Comparison of ENCODE assay signal across 1 cellular context in genomic region chr10:63520463-63521388, GRCh38.
A peak's percentile ranks its signal among the peaks of the same experiment; 100 is the strongest.
TF ChIP-seq lines count a peak whose summit lies in the region.

No MANE protein-coding gene starts in this region.

TF ChIP-seq in K562, 482 proteins besides CTCF, POLR2A, EP300 and RAD21 (continued from another document and continues in another):
- 0 out of 2 replicates have a peak, but pooled peaks have one; percentile 40 for TF ChIP-seq ZBTB40 (IDR thresholded peaks at IDR 0.05)
- no peak for TF ChIP-seq ZBTB40 (CRISPR knock-in tag; IDR thresholded peaks at IDR 0.05)
- TF ChIP-seq NFE2L1 (tag; IDR thresholded peaks at IDR 0.05; ENCODE audit: borderline replicate concordance, low read depth) = no peak
- TF ChIP-seq MYC (IDR thresholded peaks at IDR 0.05; ENCODE audit: low read depth, low read length) = peak; percentile 41; the same call in 1 of the 2 replicates
- 0 out of 2 replicates have a peak, but pooled peaks have one; percentile 25 for TF ChIP-seq MYC (CRISPR knock-in tag; IDR thresholded peaks at IDR 0.05; ENCODE audit: borderline replicate concordance, low read depth)
- TF ChIP-seq HDAC6 (IDR thresholded peaks at IDR 0.05; ENCODE audit: low read depth, low read length) = no peak
- no peak for TF ChIP-seq CCAR2 (IDR thresholded peaks at IDR 0.05; ENCODE audit: low read depth, low read length)
- TF ChIP-seq DMBX1 (CRISPR knock-in tag; IDR thresholded peaks at IDR 0.05; ENCODE audit: borderline replicate concordance) = peak; percentile 59
- TF ChIP-seq ZNF324 (CRISPR knock-in tag; IDR thresholded peaks at IDR 0.05) = peak; percentile 100
- TF ChIP-seq ZSCAN32 (CRISPR knock-in tag; IDR thresholded peaks at IDR 0.05) = no peak
- TF ChIP-seq FOXK2 (conservative IDR thresholded peaks at IDR 0.05 in 1 of 2, IDR thresholded peaks at IDR 0.05 in 1 of 2; ENCODE audit: low read depth in 2 of 2) = no peak
- peak; percentile 33; the same call in 1 of the 2 replicates for TF ChIP-seq ZBTB17 (CRISPR knock-in tag; IDR thresholded peaks at IDR 0.05)
- no peak for TF ChIP-seq ARID3B (CRISPR knock-in tag; IDR thresholded peaks at IDR 0.05; ENCODE audit: borderline replicate concordance)
- TF ChIP-seq GTF3C2 (IDR thresholded peaks at IDR 0.05; ENCODE audit: borderline replicate concordance, extremely low read depth, insufficient read length) = no peak
- TF ChIP-seq ZC3H8 (IDR thresholded peaks at IDR 0.05) = no peak
- no peak for TF ChIP-seq POLR3G (IDR thresholded peaks at IDR 0.05; ENCODE audit: extremely low read depth, insufficient read length, insufficient replicate concordance)
- TF ChIP-seq SPI1 (IDR thresholded peaks at IDR 0.05; ENCODE audit: borderline replicate concordance, low read depth, low read length) = no peak
- peak; percentile 79; the same call in 1 of the 2 replicates for TF ChIP-seq TGIF2 (CRISPR knock-in tag; IDR thresholded peaks at IDR 0.05)
- no peak for TF ChIP-seq EHMT2 (IDR thresholded peaks at IDR 0.05)
- TF ChIP-seq ZNF583 (CRISPR knock-in tag; IDR thresholded peaks at IDR 0.05) = no peak
- no peak for TF ChIP-seq ZNF3 (CRISPR knock-in tag; IDR thresholded peaks at IDR 0.05)
- no peak for TF ChIP-seq ZNF436 (CRISPR knock-in tag; IDR thresholded peaks at IDR 0.05)
- no peak for TF ChIP-seq KDM2B (CRISPR knock-in tag; IDR thresholded peaks at IDR 0.05)
- no peak for TF ChIP-seq HNRNPL (IDR thresholded peaks at IDR 0.05; ENCODE audit: low read depth, low read length)
- peak; percentile 74; the same call in 1 of the 2 replicates for TF ChIP-seq LCOR (CRISPR knock-in tag; IDR thresholded peaks at IDR 0.05)
- no peak for TF ChIP-seq GTF2A2 (tag; IDR thresholded peaks at IDR 0.05)
- no peak for TF ChIP-seq E2F8 (IDR thresholded peaks at IDR 0.05; ENCODE audit: low read depth, partially characterized antibody)
- no peak for TF ChIP-seq ZNF695 (CRISPR knock-in tag; IDR thresholded peaks at IDR 0.05)
- TF ChIP-seq RBM39 (optimal IDR thresholded peaks at IDR 0.05; ENCODE audit: low read depth, low read length) = no peak
- peak; percentile 96 for TF ChIP-seq ZFX (CRISPR knock-in tag; IDR thresholded peaks at IDR 0.05)
- 0 out of 2 replicates have a peak, but pooled peaks have one; percentile 71 for TF ChIP-seq HMGXB4 (CRISPR knock-in tag; IDR thresholded peaks at IDR 0.05)
- TF ChIP-seq GATAD2A (IDR thresholded peaks at IDR 0.05) = no peak
- no peak for TF ChIP-seq GTF2E2 (tag; IDR thresholded peaks at IDR 0.05)
- no peak for TF ChIP-seq POLR2AphosphoS2 (IDR thresholded peaks at IDR 0.05; ENCODE audit: low read length)
- TF ChIP-seq EP400 (IDR thresholded peaks at IDR 0.05) = peak; percentile 70
- TF ChIP-seq XRCC5 (IDR thresholded peaks at IDR 0.05; ENCODE audit: low read depth, low read length) = 0 out of 2 replicates have a peak, but pooled peaks have one; percentile 73
- no peak for TF ChIP-seq HBP1 (CRISPR knock-in tag; IDR thresholded peaks at IDR 0.05)
- no peak for TF ChIP-seq MCM7 (IDR thresholded peaks at IDR 0.05)
- no peak for TF ChIP-seq RBM15 (IDR thresholded peaks at IDR 0.05; ENCODE audit: insufficient read depth, low read length)
- TF ChIP-seq STAT5B (CRISPR knock-in tag; IDR thresholded peaks at IDR 0.05) = no peak
- no peak for TF ChIP-seq HDGF (IDR thresholded peaks at IDR 0.05)
- no peak for TF ChIP-seq PPARD (CRISPR knock-in tag; IDR thresholded peaks at IDR 0.05)
- TF ChIP-seq TCF7L2 (IDR thresholded peaks at IDR 0.05; ENCODE audit: low read depth, low read length) = no peak
- TF ChIP-seq CTCFL (IDR thresholded peaks at IDR 0.05; ENCODE audit: borderline replicate concordance, insufficient read depth, low read depth, low read length, poor library complexity, severe bottlenecking) = no peak
- no peak for TF ChIP-seq PHB2 (IDR thresholded peaks at IDR 0.05; ENCODE audit: low read depth)
